In genomic region chr6:116531675-116532570, GRCh38 we compare ENCODE assay signal across 8 cellular contexts. TPM values are rescaled to one million over a fixed set of nuclear protein-coding genes. Genes with fewer than 3 reads are reported as not detected.
DNase-seq lines count a peak whose midpoint lies in the region; ATAC-seq and TF ChIP-seq lines count a peak whose summit lies in the region.

No MANE protein-coding gene starts in this region.

- H3K27ac Mint-ChIP-seq in activated naive CD4-positive, alpha-beta T cell treated with anti-CD3 and anti-CD28 coated beads, Interleukin-2, amount 10 ng/mL, durations not matched to agents 7 days and 5 days = no peak overlapping the region

- H3K4me3 ChIP-seq in KMS-11 (IDR thresholded peaks at IDR 0.05; ENCODE audit: insufficient read depth, low read depth, low read length) = no peak overlapping the region
- no peak overlapping the region for H3K4me3 ChIP-seq in cardiac muscle cell
- no peak overlapping the region for H3K4me3 ChIP-seq in retinal pigment epithelial cell (ENCODE audit: low read length)

- TF ChIP-seq CTCF in KMS-11 (conservative IDR thresholded peaks at IDR 0.05; ENCODE audit: low read depth, low read length) (peak; percentile 74), cardiac muscle cell (IDR thresholded peaks at IDR 0.05; ENCODE audit: low read depth, low read length) (peak; percentile 70), retinal pigment epithelial cell (conservative IDR thresholded peaks at IDR 0.05; ENCODE audit: low read depth, low read length) (peak; percentile 77)

- H3K4me3 Mint-ChIP-seq in activated naive CD4-positive, alpha-beta T cell treated with anti-CD3 and anti-CD28 coated beads, Interleukin-2, amount 10 ng/mL, durations not matched to agents 7 days and 5 days = no peak overlapping the region

- DNase-seq in EL (peak; percentile 62), SK-MEL-5 (ENCODE audit: low read depth, low spot score) (peak; percentile 78), cardiac muscle cell (ENCODE audit: low read depth in 1 of 2, low spot score in 1 of 2) (peak; percentile 74 to 85), retinal pigment epithelial cell (ENCODE audit: low read depth) (no peak), OCI-M2 (lab: John Stamatoyannopoulos, UW; ENCODE audit: unreplicated experiment) (no peak)
- peak; percentile 76 for DNase-seq in activated naive CD4-positive, alpha-beta T cell treated with anti-CD3 and anti-CD28 coated beads, Interleukin-2, amount 10 ng/mL, durations not matched to agents 7 days and 5 days

- H3K27me3 ChIP-seq in KMS-11 (ENCODE audit: insufficient read depth, low read depth) (no peaks in the 10 kb centered on the region), cardiac muscle cell (no peaks in the 10 kb centered on the region)

- H3K36me3 Mint-ChIP-seq in activated naive CD4-positive, alpha-beta T cell treated with anti-CD3 and anti-CD28 coated beads, Interleukin-2, amount 10 ng/mL, durations not matched to agents 7 days and 5 days = no peaks in the 10 kb centered on the region

- in situ Hi-C loops in SK-MEL-5 (cut with HindIII; ENCODE audit: low pct_unique_long_range_greater_than_20kb, low sequenced_read_pairs) = no loop called here

- CTCF ChIA-PET in activated naive CD4-positive, alpha-beta T cell treated with anti-CD3 and anti-CD28 coated beads, Interleukin-2, amount 10 ng/mL, durations not matched to agents 7 days and 5 days (lab: Charles Lee) = interaction anchor here (0.5 to 3.6 kb wide), 7 partner anchors 10 to 415 kb away, joined by 3 to 38 read pairs (median 12); no protein-coding TSS in a partner anchor

- ATAC-seq in GM21529 (IDR thresholded peaks at IDR 0.05; ENCODE audit: unreplicated experiment) = peak; percentile 84

- H3K4me1 ChIP-seq in KMS-11 (ENCODE audit: low read depth, poor library complexity, severe bottlenecking) (no peaks in the 10 kb centered on the region), cardiac muscle cell (ENCODE audit: low read depth) (peaks cover 3% of the 10 kb centered on the region)

- H3K9me3 Mint-ChIP-seq in activated naive CD4-positive, alpha-beta T cell treated with anti-CD3 and anti-CD28 coated beads, Interleukin-2, amount 10 ng/mL, durations not matched to agents 7 days and 5 days = no peaks in the 10 kb centered on the region

- no peaks in the 10 kb centered on the region for H3K36me3 ChIP-seq in KMS-11 (ENCODE audit: insufficient read depth)
- H3K36me3 ChIP-seq in cardiac muscle cell = no peaks in the 10 kb centered on the region

- peaks cover 28% of the 10 kb centered on the region for H3K27me3 Mint-ChIP-seq in activated naive CD4-positive, alpha-beta T cell treated with anti-CD3 and anti-CD28 coated beads, Interleukin-2, amount 10 ng/mL, durations not matched to agents 7 days and 5 days

- no peaks in the 10 kb centered on the region for H4K20me1 ChIP-seq in KMS-11 (ENCODE audit: insufficient read depth)

- no peaks in the 10 kb centered on the region for H3K9me3 ChIP-seq in cardiac muscle cell (ENCODE audit: low read depth)

- no peak overlapping the region for H2AFZ ChIP-seq in KMS-11 (ENCODE audit: low read depth)

- H3K27ac ChIP-seq in KMS-11 (no peak overlapping the region), cardiac muscle cell (no peak overlapping the region)

- H3K4me2 ChIP-seq in KMS-11 = no peak overlapping the region

- H3K9ac ChIP-seq in KMS-11 = no peak overlapping the region

- H3K79me2 ChIP-seq in KMS-11 (ENCODE audit: insufficient read depth, low read depth) = no peaks in the 10 kb centered on the region

- H3K4me1 Mint-ChIP-seq in activated naive CD4-positive, alpha-beta T cell treated with anti-CD3 and anti-CD28 coated beads, Interleukin-2, amount 10 ng/mL, durations not matched to agents 7 days and 5 days = no peaks in the 10 kb centered on the region

RNA-seq across cellular contexts. Expression of gene TRAPPC3L, which starts 13.6 kb away (rescaled TPM):
- 0.21 TPM in 1 of 2 replicates, not detected in the other for total RNA-seq in SK-MEL-5 (2014; rRNA removed; shearing (Covaris generic))
- polyA plus RNA-seq in SK-MEL-5 (2015; cell fraction: cytosol; rRNA removed) = 0.13 TPM in 1 of 2 replicates, not detected in the other
- not detected in 2 replicates for polyA plus RNA-seq in SK-MEL-5 (2015; cell fraction: nucleus; rRNA removed)
- not detected in 2 replicates for total RNA-seq in cardiac muscle cell
- not detected in 2 replicates for polyA plus RNA-seq in cardiac muscle cell

RNA-seq across cellular contexts. Expression of gene CALHM5, which starts 20.5 kb away (rescaled TPM):
- 0.05 TPM in 1 of 2 replicates, not detected in the other for total RNA-seq in SK-MEL-5 (2014; rRNA removed; shearing (Covaris generic))
- polyA plus RNA-seq in SK-MEL-5 (2015; cell fraction: cytosol; rRNA removed) = 0.05 TPM in 1 of 2 replicates, not detected in the other
- 0.04 TPM in 1 of 2 replicates, not detected in the other for polyA plus RNA-seq in SK-MEL-5 (2015; cell fraction: nucleus; rRNA removed)
- total RNA-seq in cardiac muscle cell = 0.11 TPM in 1 of 2 replicates, not detected in the other
- not detected in 2 replicates for polyA plus RNA-seq in cardiac muscle cell

RNA-seq across cellular contexts. Expression of gene CALHM4, which starts 21.6 kb away (rescaled TPM):
- total RNA-seq in SK-MEL-5 (2014; rRNA removed; shearing (Covaris generic)) = 0.16 TPM in 1 of 2 replicates, not detected in the other
- not detected in 2 replicates for polyA plus RNA-seq in SK-MEL-5 (2015; cell fraction: cytosol; rRNA removed)
- not detected in 2 replicates for polyA plus RNA-seq in SK-MEL-5 (2015; cell fraction: nucleus; rRNA removed)
- total RNA-seq in cardiac muscle cell = not detected in 2 replicates
- polyA plus RNA-seq in cardiac muscle cell = not detected in 2 replicates

RNA-seq across cellular contexts. Expression of gene RWDD1, which starts 39.4 kb away (rescaled TPM):
- total RNA-seq in SK-MEL-5 (2014; rRNA removed; shearing (Covaris generic)) = 53.8 and 57.2 TPM in 2 replicates
- 23.2 and 23.4 TPM in 2 replicates for polyA plus RNA-seq in SK-MEL-5 (2015; cell fraction: cytosol; rRNA removed)
- polyA plus RNA-seq in SK-MEL-5 (2015; cell fraction: nucleus; rRNA removed) = 5.6 and 6.6 TPM in 2 replicates
- total RNA-seq in cardiac muscle cell = 34.1 and 37.2 TPM in 2 replicates
- 70.0 and 70.7 TPM in 2 replicates for polyA plus RNA-seq in cardiac muscle cell

Comparison
In these comparisons a context has a peak if more than half of its experiments do, and no peak if none do; other contexts are left out.
1. DNase-seq: peak in EL (single experiment), SK-MEL-5 (single experiment), activated naive CD4-positive, alpha-beta T cell treated with anti-CD3 and anti-CD28 coated beads, Interleukin-2, amount 10 ng/mL, durations not matched to agents 7 days and 5 days (single experiment) and cardiac muscle cell (2 of 2); none in retinal pigment epithelial cell (single experiment) and OCI-M2 (single experiment).
2. Peak in every context shown above with its lines, with median percentiles within 50 percentile points of each other: CTCF ChIP-seq.